Comparison of ENCODE assay signal across 1 cellular context in genomic region chr16:75265911-75266701, GRCh38.
A peak's percentile ranks its signal among the peaks of the same experiment; 100 is the strongest.
TF ChIP-seq lines count a peak whose summit lies in the region.

No MANE protein-coding gene starts in this region.

TF ChIP-seq in HepG2, 621 proteins besides CTCF, POLR2A, EP300 and RAD21 (continues in another document):
- TF ChIP-seq PAXIP1 (CRISPR knock-in tag; conservative IDR thresholded peaks at IDR 0.05) = peak; percentile 63
- no peak; the same call in 1 of the 2 replicates for TF ChIP-seq ZNF547 (CRISPR knock-in tag; IDR thresholded peaks at IDR 0.05)
- TF ChIP-seq SP5 (CRISPR knock-in tag; IDR thresholded peaks at IDR 0.05; ENCODE audit: borderline replicate concordance, low read depth) = no peak
- TF ChIP-seq TEAD3 (CRISPR knock-in tag; optimal IDR thresholded peaks at IDR 0.05; ENCODE audit: borderline replicate concordance) = no peak
- TF ChIP-seq TOPORS (CRISPR knock-in tag; IDR thresholded peaks at IDR 0.05) = peak; percentile 84; the same call in 1 of the 2 replicates
- 0 out of 2 replicates have a peak, but pooled peaks have one; percentile 47 for TF ChIP-seq TIGD3 (CRISPR knock-in tag; IDR thresholded peaks at IDR 0.05; ENCODE audit: borderline replicate concordance)
- TF ChIP-seq ATF3 (CRISPR knock-in tag; IDR thresholded peaks at IDR 0.05) = peak; percentile 61
- TF ChIP-seq MAF1 (CRISPR knock-in tag; IDR thresholded peaks at IDR 0.05; ENCODE audit: borderline replicate concordance) = peak; percentile 87; the same call in 1 of the 2 replicates
- peak; percentile 75 for TF ChIP-seq THAP11 (CRISPR knock-in tag; IDR thresholded peaks at IDR 0.05)
- TF ChIP-seq ZNF543 (CRISPR knock-in tag; IDR thresholded peaks at IDR 0.05) = peak; percentile 67; the same call in 1 of the 2 replicates
- peak; percentile 82 for TF ChIP-seq KAT8 (CRISPR knock-in tag; IDR thresholded peaks at IDR 0.05)
- no peak for TF ChIP-seq NCOA1 (CRISPR knock-in tag; IDR thresholded peaks at IDR 0.05)
- TF ChIP-seq ZNF713 (CRISPR knock-in tag; IDR thresholded peaks at IDR 0.05) = no peak
- TF ChIP-seq ZNF788 (CRISPR knock-in tag; IDR thresholded peaks at IDR 0.05; ENCODE audit: borderline replicate concordance) = peak; percentile 89; the same call in 1 of the 2 replicates
- TF ChIP-seq SATB2 (CRISPR knock-in tag; IDR thresholded peaks at IDR 0.05) = 0 out of 2 replicates have a peak, but pooled peaks have one; percentile 62
- peak; percentile 90; the same call in 1 of the 2 replicates for TF ChIP-seq ZNF430 (CRISPR knock-in tag; IDR thresholded peaks at IDR 0.05)
- no peak for TF ChIP-seq STAT5B (CRISPR knock-in tag; IDR thresholded peaks at IDR 0.05)
- TF ChIP-seq NKX3-1 (CRISPR knock-in tag; IDR thresholded peaks at IDR 0.05) = 0 out of 2 replicates have a peak, but pooled peaks have one; percentile 37
- peak; percentile 80 for TF ChIP-seq ZNF609 (CRISPR knock-in tag; IDR thresholded peaks at IDR 0.05; ENCODE audit: borderline replicate concordance)
- no peak for TF ChIP-seq PRPF4 (IDR thresholded peaks at IDR 0.05; ENCODE audit: low read depth, low read length, poor library complexity, severe bottlenecking)
- TF ChIP-seq DPF2 (CRISPR knock-in tag; IDR thresholded peaks at IDR 0.05; ENCODE audit: borderline replicate concordance, low read depth) = no peak; the same call in 1 of the 2 replicates
- TF ChIP-seq BATF2 (CRISPR knock-in tag; IDR thresholded peaks at IDR 0.05) = no peak
- TF ChIP-seq SKI (IDR thresholded peaks at IDR 0.05; ENCODE audit: partially characterized antibody) = peak; percentile 50
- TF ChIP-seq SP1 (IDR thresholded peaks at IDR 0.05) = no peak
- TF ChIP-seq SP1 (CRISPR knock-in tag; IDR thresholded peaks at IDR 0.05) = no peak; the same call in none of the 2 replicates
- no peak for TF ChIP-seq XBP1 (CRISPR knock-in tag; IDR thresholded peaks at IDR 0.05)
- TF ChIP-seq STAG1 (CRISPR knock-in tag; IDR thresholded peaks at IDR 0.05) = peak; percentile 42
- peak; percentile 87 for TF ChIP-seq SAP130 (CRISPR knock-in tag; IDR thresholded peaks at IDR 0.05; ENCODE audit: low read depth)
- TF ChIP-seq AHDC1 (CRISPR knock-in tag; IDR thresholded peaks at IDR 0.05; ENCODE audit: borderline replicate concordance) = no peak
- peak; percentile 91 for TF ChIP-seq ZNF510 (CRISPR knock-in tag; IDR thresholded peaks at IDR 0.05; ENCODE audit: low read depth)
- TF ChIP-seq E2F2 (CRISPR knock-in tag; IDR thresholded peaks at IDR 0.05; ENCODE audit: borderline replicate concordance) = peak; percentile 68; the same call in 1 of the 2 replicates
- no peak for TF ChIP-seq ISX (CRISPR knock-in tag; conservative IDR thresholded peaks at IDR 0.05)
- TF ChIP-seq GTF2F1 (IDR thresholded peaks at IDR 0.05; ENCODE audit: low read length) = peak; percentile 51; the same call in 1 of the 2 replicates
- TF ChIP-seq ATF2 (CRISPR knock-in tag; IDR thresholded peaks at IDR 0.05) = peak; percentile 76; the same call in 1 of the 2 replicates
- peak; percentile 60; the same call in 1 of the 2 replicates for TF ChIP-seq ZSCAN22 (CRISPR knock-in tag; IDR thresholded peaks at IDR 0.05)
- TF ChIP-seq ZNF605 (CRISPR knock-in tag; IDR thresholded peaks at IDR 0.05) = peak; percentile 91
- peak; percentile 68; the same call in 1 of the 2 replicates for TF ChIP-seq PREB (CRISPR knock-in tag; IDR thresholded peaks at IDR 0.05)
